8 cellular contexts compared by ENCODE assay signal in genomic region chr17:46192484-46193245, GRCh38. TPM values are rescaled to one million over a fixed set of nuclear protein-coding genes. Genes with fewer than 3 reads are reported as not detected.
A peak's percentile ranks its signal among the peaks of the same experiment; 100 is the strongest.
DNase-seq lines count a peak whose midpoint lies in the region; ATAC-seq and TF ChIP-seq lines count a peak whose summit lies in the region.

No MANE protein-coding gene starts in this region.

- ATAC-seq in GM18868 (IDR thresholded peaks at IDR 0.05; ENCODE audit: unreplicated experiment): peak; percentile 24
- peak; percentile 25 for ATAC-seq in HG03097 (IDR thresholded peaks at IDR 0.05; ENCODE audit: low FRiP score, unreplicated experiment)

- CTCF ChIA-PET in AG04449 (lab: Yijun Ruan, JAX): interaction anchor here (0.5 to 3.2 kb wide), 45 partner anchors 11 to 1079 kb away, joined by 3 to 88 read pairs (median 7); no protein-coding TSS in a partner anchor

- H3K4me3 ChIP-seq in AG04449 (ENCODE audit: low read depth, low read length): peak overlapping the region; percentile 65

- DNase-seq in AG04449 (ENCODE audit: low read depth, low spot score): no peak
- peak; percentile 79 for DNase-seq in NCI-H2227 (lab: John Stamatoyannopoulos, UW; ENCODE audit: unreplicated experiment)
- peak; percentile 55 to 73 (median 61) for DNase-seq in activated CD4-positive, CD25-positive, alpha-beta regulatory T cell (lab: John Stamatoyannopoulos, UW)
- peak; percentile 87 for DNase-seq in cerebellum (ENCODE audit: low spot score)
- peak; percentile 10 to 44 for DNase-seq in stimulated activated CD4-positive, alpha-beta T cell treated with anti-CD3 and anti-CD28 coated beads, Interleukin-1b, Interleukin-23, amount 100 ng/mL, for 1 hour (ENCODE audit: low read depth in 2 of 2)

- no peak for TF ChIP-seq CTCF in AG04449 (IDR thresholded peaks at IDR 0.05; ENCODE audit: insufficient read depth, low read length, missing control alignments)

- H3K27me3 ChIP-seq in layer of hippocampus (ENCODE audit: control insufficient read depth, insufficient read depth, low read length): no peaks in the 10 kb centered on the region

- peak overlapping the region; percentile 99 for H3K27ac ChIP-seq in layer of hippocampus (ENCODE audit: low read depth, low read length)

- POLR2A ChIA-PET in AG04449 (lab: Yijun Ruan, JAX): interaction anchor here (0.6 kb wide), 2 partner anchors 9 to 1045 kb away, joined by 4 to 6 read pairs; partner anchors contain the start of gene HEXIM1

RNA-seq across cellular contexts. Expression of gene KANSL1, which starts 0.6 kb away (rescaled TPM):
- 197 TPM for total RNA-seq in cerebellum
